In genomic region chr16:31581065-31581464, GRCh38 we compare ENCODE assay signal across 13 cellular contexts. TPM values are rescaled to one million over a fixed set of nuclear protein-coding genes. Genes with fewer than 3 reads are reported as not detected.
"Had no signal": no experiment of that assay in that cellular context is flagged by ENCODE, and none has a peak within 500 bp of the region (broad histone marks: within the 10 kb centered on the region; RNA-seq: fewer than 3 reads in every experiment).

No MANE protein-coding gene starts in this region.

RNA-seq across cellular contexts. Expression of gene AHSP, which starts 53.4 kb away (rescaled TPM):
- total RNA-seq: activated B cell treated with CpG ODN at 0.5 μM for 24 hours; activated CD4-positive, alpha-beta memory T cell treated with anti-CD3 and anti-CD28 coated beads for 36 hours; activated CD4-positive, alpha-beta memory T cell treated with anti-CD3 and anti-CD28 coated beads, Interleukin-2, amount 10 ng/mL, durations not matched to agents 7 days and 5 days; activated CD4-positive, alpha-beta T cell treated with anti-CD3 and anti-CD28 coated beads for 36 hours; activated CD4-positive, alpha-beta T cell treated with anti-CD3 and anti-CD28 coated beads, Interleukin-2, amount 10 ng/mL, durations not matched to agents 24 days and 14 days; activated CD4-positive, alpha-beta T cell treated with anti-CD3 and anti-CD28 coated beads, Interleukin-2, amount 10 ng/mL, durations not matched to agents 7 days and 5 days; activated CD8-positive, alpha-beta memory T cell treated with anti-CD3 and anti-CD28 coated beads for 36 hours; activated CD8-positive, alpha-beta memory T cell treated with anti-CD3 and anti-CD28 coated beads, Interleukin-2, amount 10 ng/mL, durations not matched to agents 7 days and 5 days; activated CD8-positive, alpha-beta T cell treated with anti-CD3 and anti-CD28 coated beads for 36 hours; activated CD8-positive, alpha-beta T cell treated with anti-CD3 and anti-CD28 coated beads, Interleukin-2, amount 10 ng/mL, durations not matched to agents 7 days and 5 days; T-helper 1 cell treated with Interleukin-12 subunit alpha and Interleukin-12 subunit beta and Interleukin-4 antibody, amounts not matched to agents 30 ng/mL and 1 ng/mL, for 36 hours; T-helper 17 cell; T-helper 2 cell treated with Interferon-gamma antibody and Interleukin-4, amounts not matched to agents 100 ng/mL and 5 ng/mL, for 36 hours had no signal
